ENCODE assay signal across 15 cellular contexts in genomic region chr17:27566673-27567562, GRCh38.
DNase-seq lines count a peak whose midpoint lies in the region; ATAC-seq and TF ChIP-seq lines count a peak whose summit lies in the region.
"Had no signal": no experiment of that assay in that cellular context is flagged by ENCODE, and none has a peak within 500 bp of the region (broad histone marks: within the 10 kb centered on the region; RNA-seq: fewer than 3 reads in every experiment).

No MANE protein-coding gene starts in this region.

- H3K27me3 Mint-ChIP-seq in activated CD4-positive, alpha-beta T cell treated with anti-CD3 and anti-CD28 coated beads, Interleukin-2, amount 10 ng/mL, durations not matched to agents 24 days and 14 days, result no peaks in the 10 kb centered on the region
- H3K27me3 Mint-ChIP-seq in chondrocyte (ENCODE audit: low read depth), result no peaks in the 10 kb centered on the region
- H3K27me3 Mint-ChIP-seq: dendritic cell treated with granulocyte-macrophage colony-stimulating factor and Interleukin-4, amounts not matched to agents 40 ng/mL and 50 ng/mL, for 4 days; naive thymus-derived CD8-positive, alpha-beta T cell; T-cell had no signal

- H3K36me3 ChIP-seq in gastroesophageal sphincter, result no peaks in the 10 kb centered on the region
- no peaks in the 10 kb centered on the region for H3K36me3 ChIP-seq in gastrocnemius medialis
- H3K36me3 ChIP-seq in transverse colon, result no peaks in the 10 kb centered on the region
- H3K36me3 ChIP-seq: vagina had no signal

- peak overlapping the region; percentile 73 for H3K4me3 Mint-ChIP-seq in activated CD4-positive, alpha-beta T cell treated with anti-CD3 and anti-CD28 coated beads, Interleukin-2, amount 10 ng/mL, durations not matched to agents 24 days and 14 days
- no peak overlapping the region for H3K4me3 Mint-ChIP-seq in chondrocyte (ENCODE audit: unreplicated experiment)
- H3K4me3 Mint-ChIP-seq: dendritic cell treated with granulocyte-macrophage colony-stimulating factor and Interleukin-4, amounts not matched to agents 40 ng/mL and 50 ng/mL, for 4 days; naive thymus-derived CD8-positive, alpha-beta T cell; T-cell had no signal

- ATAC-seq in gastroesophageal sphincter, result no peak
- ATAC-seq in gastrocnemius medialis, result no peak
- ATAC-seq: naive thymus-derived CD8-positive, alpha-beta T cell; T-cell had no signal

- H3K4me1 Mint-ChIP-seq in activated CD4-positive, alpha-beta T cell treated with anti-CD3 and anti-CD28 coated beads, Interleukin-2, amount 10 ng/mL, durations not matched to agents 24 days and 14 days, result peaks cover 65% of the 10 kb centered on the region
- peaks cover 53% of the 10 kb centered on the region for H3K4me1 Mint-ChIP-seq in chondrocyte (ENCODE audit: low read depth)

- peaks cover 0 to 30% (median 0%) of the 10 kb centered on the region in 3 donors for H3K4me1 ChIP-seq in gastroesophageal sphincter
- peaks cover 52 to 58% of the 10 kb centered on the region in 2 donors for H3K4me1 ChIP-seq in gastrocnemius medialis
- peaks cover 0 to 14% (median 7%) of the 10 kb centered on the region in 4 donors for H3K4me1 ChIP-seq in transverse colon

- intact Hi-C loops in activated CD4-positive, alpha-beta T cell treated with anti-CD3 and anti-CD28 coated beads, Interleukin-2, amount 10 ng/mL, durations not matched to agents 24 days and 14 days (cut with micrococcal nuclease), result loop anchor here (1.0 to 5.0 kb wide), 3 partner anchors 9 to 100 kb away; no protein-coding TSS in a partner anchor
- intact Hi-C loops in gastrocnemius medialis (cut with DNase I; ENCODE audit: low total_unique reads) (loop anchor here (10.0 kb wide), 1 partner anchor 112 kb away; the partner anchor contains the start of gene KSR1), transverse colon (cut with DNase I; ENCODE audit: low total_unique reads) (no loop called here)

- 76 to 100% methylated on average over 5 to 10 of the region's 14 CpGs for WGBS in gastroesophageal sphincter (ENCODE audit: low coverage in 1 of 2), 2 donors
- 86 to 89% methylated on average over 8 to 14 of the region's 14 CpGs for WGBS in transverse colon (ENCODE audit: low coverage in 1 of 2), 2 donors

- TF ChIP-seq EP300 in gastroesophageal sphincter (IDR thresholded peaks at IDR 0.05) (no peak), transverse colon (IDR thresholded peaks at IDR 0.05; ENCODE audit: low read depth) (no peak)

- H3K27ac Mint-ChIP-seq in activated CD4-positive, alpha-beta T cell treated with anti-CD3 and anti-CD28 coated beads, Interleukin-2, amount 10 ng/mL, durations not matched to agents 24 days and 14 days, result peak overlapping the region; percentile 96
- no peak overlapping the region for H3K27ac Mint-ChIP-seq in chondrocyte (ENCODE audit: unreplicated experiment)
- H3K27ac Mint-ChIP-seq: dendritic cell treated with granulocyte-macrophage colony-stimulating factor and Interleukin-4, amounts not matched to agents 40 ng/mL and 50 ng/mL, for 4 days; T-cell had no signal

- no peak overlapping the region for H3K4me3 ChIP-seq in NB4 (ENCODE audit: low read depth, low read length)
- H3K4me3 ChIP-seq in gastroesophageal sphincter, result no peak overlapping the region
- no peak overlapping the region for H3K4me3 ChIP-seq in gastrocnemius medialis
- no peak overlapping the region for H3K4me3 ChIP-seq in transverse colon
- H3K4me3 ChIP-seq: vagina had no signal

- H3K27ac ChIP-seq in gastroesophageal sphincter (peak overlapping the region in 3 of 4 donors; percentile 24 to 49 (median 46)), gastrocnemius medialis (peak overlapping the region; percentile 64 to 98 (median 80)), transverse colon (no peak overlapping the region)
- H3K27ac ChIP-seq: vagina had no signal

- TF ChIP-seq CTCF in NB4 (IDR thresholded peaks at IDR 0.05; ENCODE audit: low read depth, low read length) (no peak), gastroesophageal sphincter (IDR thresholded peaks at IDR 0.05) (no peak), gastrocnemius medialis (IDR thresholded peaks at IDR 0.05 in 4 of 5, conservative IDR thresholded peaks at IDR 0.05 in 1 of 5) (no peak), chondrocyte (IDR thresholded peaks at IDR 0.05) (no peak), transverse colon (IDR thresholded peaks at IDR 0.05) (no peak)

- no peak for DNase-seq in activated CD4-positive, alpha-beta T cell treated with anti-CD3 and anti-CD28 coated beads, Interleukin-2, amount 10 ng/mL, durations not matched to agents 24 days and 14 days
- no peak for DNase-seq in activated CD4-positive, alpha-beta T cell treated with anti-CD3 and anti-CD28 coated beads, Interleukin-2, amount 50 U/mL, for 48 hours
- DNase-seq in NB4 (ENCODE audit: low read depth) (peak; percentile 64), gastrocnemius medialis (no peak), chondrocyte (ENCODE audit: low spot score) (no peak), transverse colon (no peak)
- DNase-seq in NK-92 treated with Interleukin-12 subunit alpha and Interleukin-12 subunit beta, amount 100 ng/mL, for 24 hours (lab: John Stamatoyannopoulos, UW), result no peak
- DNase-seq: activated CD4-positive, alpha-beta T cell treated with anti-CD3 and anti-CD28 coated beads, Interleukin-2, amount 50 U/mL, for 4 hours; DMS79; KG1; T-cell had no signal

- H3K27me3 ChIP-seq in gastroesophageal sphincter (no peaks in the 10 kb centered on the region), gastrocnemius medialis (no peaks in the 10 kb centered on the region), transverse colon (no peaks in the 10 kb centered on the region)
- H3K27me3 ChIP-seq: vagina had no signal

- H3K36me3 Mint-ChIP-seq in activated CD4-positive, alpha-beta T cell treated with anti-CD3 and anti-CD28 coated beads, Interleukin-2, amount 10 ng/mL, durations not matched to agents 24 days and 14 days (ENCODE audit: low read depth), result peaks cover 29% of the 10 kb centered on the region
- H3K36me3 Mint-ChIP-seq in chondrocyte (ENCODE audit: low read depth), result peaks cover 5% of the 10 kb centered on the region

- no peak for TF ChIP-seq POLR2A in NB4 (IDR thresholded peaks at IDR 0.05; ENCODE audit: extremely low read depth, insufficient read length)
- no peak for TF ChIP-seq POLR2A in gastroesophageal sphincter (IDR thresholded peaks at IDR 0.05)
- no peak for TF ChIP-seq POLR2A in gastrocnemius medialis (IDR thresholded peaks at IDR 0.05)
- no peak for TF ChIP-seq POLR2A in transverse colon (IDR thresholded peaks at IDR 0.05)

- H3K9me3 Mint-ChIP-seq in activated CD4-positive, alpha-beta T cell treated with anti-CD3 and anti-CD28 coated beads, Interleukin-2, amount 10 ng/mL, durations not matched to agents 24 days and 14 days, result no peaks in the 10 kb centered on the region
- H3K9me3 Mint-ChIP-seq in chondrocyte (ENCODE audit: low read depth), result no peaks in the 10 kb centered on the region
- H3K9me3 Mint-ChIP-seq: dendritic cell treated with granulocyte-macrophage colony-stimulating factor and Interleukin-4, amounts not matched to agents 40 ng/mL and 50 ng/mL, for 4 days; naive thymus-derived CD8-positive, alpha-beta T cell; T-cell had no signal

- H3K9me3 ChIP-seq in gastroesophageal sphincter (no peaks in the 10 kb centered on the region), gastrocnemius medialis (no peaks in the 10 kb centered on the region), transverse colon (no peaks in the 10 kb centered on the region)
- H3K9me3 ChIP-seq: vagina had no signal

- in situ Hi-C loops in gastrocnemius medialis (cut with MboI; ENCODE audit: low sequenced_read_pairs in 4 of 4), result no loop called here
- in situ Hi-C loops in transverse colon (cut with MboI; ENCODE audit: low pct_ligation_motif_present in 1 of 4, low pct_unique_long_range_greater_than_20kb in 1 of 4, low sequenced_read_pairs in 3 of 4), result loop anchor here in 1 of 4 donors (10.0 kb wide), 1 partner anchor 62 kb away; no protein-coding TSS in a partner anchor

Comparison
In these comparisons a context has a peak if more than half of its experiments do, and no peak if none do; other contexts are left out.
1. H3K27ac ChIP-seq: peak in gastroesophageal sphincter (3 of 4) and gastrocnemius medialis (4 of 4); none in transverse colon (0 of 4).